In genomic region chr3:195212033-195212748, GRCh38 we compare ENCODE assay signal across 19 cellular contexts.
"Had no signal": no experiment of that assay in that cellular context is flagged by ENCODE, and none has a peak within 500 bp of the region (broad histone marks: within the 10 kb centered on the region; RNA-seq: fewer than 3 reads in every experiment).

No MANE protein-coding gene starts in this region.

- H3K4me3 Mint-ChIP-seq: activated CD4-positive, alpha-beta T cell treated with anti-CD3 and anti-CD28 coated beads, Interleukin-2, amount 10 ng/mL, durations not matched to agents 24 days and 14 days; activated CD8-positive, alpha-beta T cell treated with anti-CD3 and anti-CD28 coated beads for 36 hours; dendritic cell treated with granulocyte-macrophage colony-stimulating factor and Interleukin-4, amounts not matched to agents 40 ng/mL and 50 ng/mL, for 4 days had no signal

- H3K4me2 ChIP-seq: hepatocyte had no signal

- H3K36me3 ChIP-seq: ascending aorta, prostate gland, right atrium auricular region, thoracic aorta had no signal

- H3K9me3 Mint-ChIP-seq: activated CD4-positive, alpha-beta T cell treated with anti-CD3 and anti-CD28 coated beads, Interleukin-2, amount 10 ng/mL, durations not matched to agents 24 days and 14 days; activated CD8-positive, alpha-beta T cell treated with anti-CD3 and anti-CD28 coated beads for 36 hours; activated T-helper 2 cell treated with anti-CD3 and anti-CD28 coated beads, Interferon-gamma antibody, Interleukin-2, Interleukin-4, amounts not matched to agents 10 μg/mL and 5 μg/mL and 100 μg/mL, durations not matched to agents 14 hours and 24 hours and 36 hours; dendritic cell treated with granulocyte-macrophage colony-stimulating factor and Interleukin-4, amounts not matched to agents 40 ng/mL and 50 ng/mL, for 4 days had no signal

- ATAC-seq: activated CD8-positive, alpha-beta T cell treated with anti-CD3 and anti-CD28 coated beads for 36 hours; left cardiac atrium had no signal

- H3K9me3 ChIP-seq: ascending aorta, prostate gland, right atrium auricular region, thoracic aorta had no signal

- H3K27me3 Mint-ChIP-seq: activated CD4-positive, alpha-beta T cell treated with anti-CD3 and anti-CD28 coated beads, Interleukin-2, amount 10 ng/mL, durations not matched to agents 24 days and 14 days; activated CD8-positive, alpha-beta T cell treated with anti-CD3 and anti-CD28 coated beads for 36 hours; dendritic cell treated with granulocyte-macrophage colony-stimulating factor and Interleukin-4, amounts not matched to agents 40 ng/mL and 50 ng/mL, for 4 days had no signal

- H3K4me3 ChIP-seq: ascending aorta, hepatocyte, prostate gland, right atrium auricular region, skin epidermis, thoracic aorta had no signal

- H3K27ac Mint-ChIP-seq: activated CD4-positive, alpha-beta T cell treated with anti-CD3 and anti-CD28 coated beads, Interleukin-2, amount 10 ng/mL, durations not matched to agents 24 days and 14 days; activated CD8-positive, alpha-beta T cell treated with anti-CD3 and anti-CD28 coated beads for 36 hours; dendritic cell treated with granulocyte-macrophage colony-stimulating factor and Interleukin-4, amounts not matched to agents 40 ng/mL and 50 ng/mL, for 4 days had no signal

- DNase-seq: activated CD4-positive, alpha-beta T cell treated with anti-CD3 and anti-CD28 coated beads, Interleukin-2, amount 10 ng/mL, durations not matched to agents 24 days and 14 days; activated CD8-positive, alpha-beta T cell treated with anti-CD3 and anti-CD28 coated beads for 36 hours; activated naive CD4-positive, alpha-beta T cell treated with anti-CD3 and anti-CD28 coated beads, Interleukin-2, amount 50 U/mL, for 16 hours; activated T-cell treated with anti-CD3 and anti-CD28 coated beads, Interleukin-2, amount 50 U/mL, for 1 hour; cerebellar nuclear complex; effector CD8-positive, alpha-beta T cell; left cardiac atrium; midbrain; stimulated activated CD4-positive, alpha-beta T cell treated with anti-CD3 and anti-CD28 coated beads, Interleukin-15, amount 100 ng/mL, for 24 hours; stimulated activated CD4-positive, alpha-beta T cell treated with anti-CD3 and anti-CD28 coated beads, Interleukin-2, amount 100 ng/mL, for 48 hours; T1000 had no signal

- H2AFZ ChIP-seq: hepatocyte had no signal

- H3K27me3 ChIP-seq: ascending aorta, hepatocyte, right atrium auricular region had no signal
